In genomic region chr6:36939005-36939404, GRCh38 we compare ENCODE assay signal across 5 cellular contexts. TPM values are rescaled to one million over a fixed set of nuclear protein-coding genes. Genes with fewer than 3 reads are reported as not detected.
"Had no signal": no experiment of that assay in that cellular context is flagged by ENCODE, and none has a peak within 500 bp of the region (broad histone marks: within the 10 kb centered on the region; RNA-seq: fewer than 3 reads in every experiment).

No MANE protein-coding gene starts in this region.

RNA-seq across cellular contexts. Expression of gene PI16, which starts 15.5 kb away (rescaled TPM):
- total RNA-seq: activated CD8-positive, alpha-beta T cell treated with anti-CD3 and anti-CD28 coated beads for 36 hours; activated T-cell treated with anti-CD3 and anti-CD28 coated beads, Interleukin-2, amount 50 U/mL, for 4 hours; bronchial epithelial cell; dermis blood vessel endothelial cell; foreskin keratinocyte had no signal
